In the genomic region with DNA sequence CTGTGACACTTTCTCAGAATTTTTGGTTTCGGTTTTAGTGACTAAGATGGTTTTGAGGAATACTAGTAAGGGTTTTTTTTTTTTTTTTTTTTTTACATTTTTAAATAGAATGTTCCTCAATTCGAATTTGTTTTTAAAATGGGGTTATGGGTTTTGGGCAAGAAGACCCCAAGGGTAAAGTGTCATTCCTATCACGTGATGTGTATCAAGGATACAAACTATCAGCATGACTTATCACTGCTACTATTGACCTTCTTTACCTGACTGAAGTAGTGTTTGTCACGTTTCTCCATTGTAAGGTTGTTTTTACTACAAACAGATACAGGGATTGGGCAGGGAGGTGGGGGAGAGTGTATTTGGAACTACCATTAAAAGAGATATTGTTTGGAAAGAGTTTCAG, we compare ENCODE assay signal across 7 cellular contexts.
"Had no signal": no experiment of that assay in that cellular context is flagged by ENCODE, and none has a peak within 500 bp of the region (broad histone marks: within the 10 kb centered on the region; RNA-seq: fewer than 3 reads in every experiment).

No MANE protein-coding gene starts in this region.

- H3K4me3 ChIP-seq: GM23338 had no signal

- H2AFZ ChIP-seq: GM23338 had no signal

- H3K4me3 Mint-ChIP-seq: GM23338, H9 had no signal

- DNase-seq: H9, HCEC 1CT, IMR-90, KBM-7 had no signal

- H3K27ac ChIP-seq: HL-60, KMS-11 had no signal

- ATAC-seq: GM23338 had no signal

- H3K9me3 Mint-ChIP-seq: GM23338, H9 had no signal

- H3K4me2 ChIP-seq: GM23338, KMS-11 had no signal

- H3K4me1 Mint-ChIP-seq: GM23338 had no signal

- H3K9ac ChIP-seq: KMS-11 had no signal

- H3K27ac Mint-ChIP-seq: GM23338, H9 had no signal
